In the genomic region with DNA sequence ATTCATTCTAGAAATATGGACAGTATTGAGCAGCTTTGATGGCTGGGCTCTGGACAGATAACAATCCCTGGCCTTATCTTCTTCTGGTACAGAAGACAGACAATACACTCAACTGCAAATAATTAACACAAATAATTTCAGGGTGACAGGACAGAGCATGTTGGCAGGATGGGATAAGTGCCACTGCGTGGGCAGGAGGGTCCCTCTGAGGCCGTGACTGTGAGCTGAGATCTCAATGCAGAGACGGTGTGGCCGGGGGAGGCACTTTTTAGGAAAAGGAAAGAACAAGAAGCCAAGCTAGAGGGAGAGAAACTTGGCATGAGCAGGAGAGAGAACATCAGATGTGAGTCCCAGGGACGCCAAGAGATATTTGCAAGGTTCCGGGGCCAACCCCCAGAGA, we compare ENCODE assay signal across 12 cellular contexts. TPM values are rescaled to one million over a fixed set of nuclear protein-coding genes. Genes with fewer than 3 reads are reported as not detected.
DNase-seq lines count a peak whose midpoint lies in the region; ATAC-seq and TF ChIP-seq lines count a peak whose summit lies in the region.
"Had no signal": no experiment of that assay in that cellular context is flagged by ENCODE, and none has a peak within 500 bp of the region (broad histone marks: within the 10 kb centered on the region; RNA-seq: fewer than 3 reads in every experiment).

No MANE protein-coding gene starts in this region.

- no peaks in the 10 kb centered on the region for H3K27me3 ChIP-seq in CD8-positive, alpha-beta memory T cell (ENCODE audit: insufficient read depth, low read length, poor library complexity, severe bottlenecking)
- H3K27me3 ChIP-seq in MM.1S (replicated peaks; ENCODE audit: insufficient read depth, low read length): no peaks in the 10 kb centered on the region

- H4K20me1 ChIP-seq in MM.1S (ENCODE audit: insufficient read depth, low read length): no peaks in the 10 kb centered on the region

- peaks cover 83% of the 10 kb centered on the region for H3K79me2 ChIP-seq in MM.1S (ENCODE audit: low read length)

- peaks cover 63% of the 10 kb centered on the region for H3K4me1 ChIP-seq in CD8-positive, alpha-beta memory T cell (ENCODE audit: insufficient read depth, low read length)
- peaks cover 76% of the 10 kb centered on the region for H3K4me1 ChIP-seq in MM.1S (ENCODE audit: low read length)

- H3F3A ChIP-seq in MM.1S (ENCODE audit: insufficient read depth, low read length): peaks cover 34% of the 10 kb centered on the region

- H3K27ac Mint-ChIP-seq in CD8-positive, alpha-beta memory T cell: peak overlapping the region; percentile 11 to 85 (median 74)
- peak overlapping the region; percentile 2 for H3K27ac Mint-ChIP-seq in chondrocyte (ENCODE audit: unreplicated experiment)

- no peak overlapping the region for H3K4me3 ChIP-seq in CD8-positive, alpha-beta memory T cell (ENCODE audit: low read length)
- H3K4me3 ChIP-seq in MM.1S (ENCODE audit: low read length) (no peak overlapping the region), skin epidermis (no peak overlapping the region)
- H3K4me3 ChIP-seq: lower lobe of right lung had no signal

- CTCF ChIA-PET in CD8-positive, alpha-beta memory T cell (lab: Charles Lee): interaction anchor here (1.0 to 3.6 kb wide), 5 partner anchors 15 to 66 kb away, joined by 3 to 11 read pairs (median 3); no protein-coding TSS in a partner anchor

- POLR2A ChIA-PET in CD8-positive, alpha-beta memory T cell (lab: Charles Lee): interaction anchor here (0.7 kb wide), 1 partner anchor 8 kb away, joined by 3 read pairs; a partner anchor contains a TSS

- H3K36me3 Mint-ChIP-seq in CD8-positive, alpha-beta memory T cell: peaks cover 0 to 33% (median 14%) of the 10 kb centered on the region in 3 donors
- no peaks in the 10 kb centered on the region for H3K36me3 Mint-ChIP-seq in chondrocyte (ENCODE audit: low read depth)

- no peaks in the 10 kb centered on the region for H3K9me3 ChIP-seq in CD8-positive, alpha-beta memory T cell (ENCODE audit: low read length)
- no peaks in the 10 kb centered on the region for H3K9me3 ChIP-seq in MM.1S (replicated peaks; ENCODE audit: insufficient read depth, low read length)
- H3K9me3 ChIP-seq: lower lobe of right lung had no signal

- no peak for TF ChIP-seq CTCF in MM.1S (IDR thresholded peaks at IDR 0.05; ENCODE audit: low read length)
- no peak for TF ChIP-seq CTCF in chondrocyte (IDR thresholded peaks at IDR 0.05)

- no peak overlapping the region for H3K4me2 ChIP-seq in MM.1S (ENCODE audit: low read depth, low read length)

- no peaks in the 10 kb centered on the region for H3K9me2 ChIP-seq in MM.1S (replicated peaks; ENCODE audit: insufficient read depth, low read length)

- peak overlapping the region in 1 of 7 donors; percentile 26 for H3K4me3 Mint-ChIP-seq in CD8-positive, alpha-beta memory T cell
- H3K4me3 Mint-ChIP-seq in chondrocyte (ENCODE audit: unreplicated experiment): no peak overlapping the region

- no peak overlapping the region for H3K9ac ChIP-seq in MM.1S (ENCODE audit: low read length)

- no peaks in the 10 kb centered on the region for H3K27me3 Mint-ChIP-seq in CD8-positive, alpha-beta memory T cell
- no peaks in the 10 kb centered on the region for H3K27me3 Mint-ChIP-seq in chondrocyte (ENCODE audit: low read depth)

- H3K27ac ChIP-seq in CD8-positive, alpha-beta memory T cell (ENCODE audit: low read depth, low read length): no peak overlapping the region
- peak overlapping the region; percentile 46; the same call in 1 of the 2 replicates for H3K27ac ChIP-seq in MM.1S (ENCODE audit: low read length)
- peak overlapping the region in 11 of 21 experiments; percentile 13 to 81 (median 62) for H3K27ac ChIP-seq in skin epidermis

- H2AFZ ChIP-seq in MM.1S (ENCODE audit: low read length): no peak overlapping the region

- ATAC-seq in HG02840 (IDR thresholded peaks at IDR 0.05; ENCODE audit: low FRiP score, unreplicated experiment) (no peak), HG02588 (IDR thresholded peaks at IDR 0.05; ENCODE audit: unreplicated experiment) (no peak)

- no peaks in the 10 kb centered on the region for H3K36me3 ChIP-seq in CD8-positive, alpha-beta memory T cell (ENCODE audit: insufficient read depth, low read length)
- no peaks in the 10 kb centered on the region for H3K36me3 ChIP-seq in MM.1S (replicated peaks; ENCODE audit: insufficient read depth, low read length)
- H3K36me3 ChIP-seq: lower lobe of right lung had no signal

- DNase-seq in CD8-positive, alpha-beta memory T cell: no peak
- DNase-seq in MM.1S (no peak), chondrocyte (ENCODE audit: low spot score) (no peak), NCI-H510A (lab: John Stamatoyannopoulos, UW) (no peak)
- DNase-seq: activated CD8-positive, alpha-beta memory T cell treated with anti-CD3 and anti-CD28 coated beads for 24 hours; cortex of kidney; lower lobe of right lung; NCI-H1092; NCI-H2227 treated with DMSO at 0.1 percent for 48 hours had no signal

- H3K4me1 Mint-ChIP-seq in CD8-positive, alpha-beta memory T cell: peaks cover 66 to 88% (median 77%) of the 10 kb centered on the region in 3 donors
- H3K4me1 Mint-ChIP-seq in chondrocyte (ENCODE audit: low read depth): peaks cover 30% of the 10 kb centered on the region

- H3K9me3 Mint-ChIP-seq in CD8-positive, alpha-beta memory T cell: no peaks in the 10 kb centered on the region
- no peaks in the 10 kb centered on the region for H3K9me3 Mint-ChIP-seq in chondrocyte (ENCODE audit: low read depth)

RNA-seq across cellular contexts. Expression of a gene that starts 8.1 kb away (rescaled TPM):
- 10 to 100 TPM; 37.6 to 39.7 TPM for total RNA-seq in CD8-positive, alpha-beta memory T cell
- 4.3 TPM for polyA plus RNA-seq in CD8-positive, alpha-beta memory T cell
- 21.4 to 22.3 TPM (median 22.0 TPM) in 3 replicates for total RNA-seq in chondrocyte

RNA-seq across cellular contexts. Expression of a gene that starts 26.5 kb away (rescaled TPM):
- total RNA-seq in CD8-positive, alpha-beta memory T cell: 10 to 100 TPM; 52.9 to 54.6 TPM
- 72.9 TPM for polyA plus RNA-seq in CD8-positive, alpha-beta memory T cell
- 30.9 to 38.9 TPM (median 33.4 TPM) in 3 replicates for total RNA-seq in chondrocyte
